Comparison of ENCODE assay signal across 21 cellular contexts in the genomic region with DNA sequence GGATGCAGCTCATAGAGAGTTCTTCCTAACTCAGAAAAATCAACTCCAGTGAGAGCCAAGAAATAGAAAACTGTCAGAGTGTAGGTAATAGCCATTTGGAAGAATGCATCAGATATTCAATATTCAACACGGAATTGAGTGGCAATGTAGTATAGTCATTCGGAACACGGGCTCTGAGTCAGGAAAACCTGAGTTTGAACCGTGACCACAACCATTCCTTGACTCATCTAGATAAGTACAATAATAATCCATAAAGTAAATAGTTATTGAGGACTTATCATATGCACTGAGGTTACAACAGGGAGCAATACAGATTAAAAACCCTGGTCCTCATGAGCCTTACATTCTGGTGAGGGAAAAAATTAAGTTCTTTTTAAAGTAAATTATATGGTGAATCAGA.
DNase-seq lines count a peak whose midpoint lies in the region; ATAC-seq, FAIRE-seq and TF ChIP-seq lines count a peak whose summit lies in the region.
"Had no signal": no experiment of that assay in that cellular context is flagged by ENCODE, and none has a peak within 500 bp of the region (broad histone marks: within the 10 kb centered on the region; RNA-seq: fewer than 3 reads in every experiment).

No MANE protein-coding gene starts in this region.

- H3K27ac Mint-ChIP-seq in Calu3 (ENCODE audit: unreplicated experiment) = no peak overlapping the region
- H3K27ac Mint-ChIP-seq in naive thymus-derived CD4-positive, alpha-beta T cell = no peak overlapping the region
- H3K27ac Mint-ChIP-seq: activated naive CD4-positive, alpha-beta T cell treated with anti-CD3 and anti-CD28 coated beads, Interleukin-2, amount 50 U/mL, for 72 hours; CD4-positive, alpha-beta T cell had no signal

- no peaks in the 10 kb centered on the region for H3K4me1 ChIP-seq in K562 (replicated peaks in 1 of 2; ENCODE audit: control insufficient read depth in 2 of 2, insufficient read depth in 2 of 2, low read length in 2 of 2)
- H3K4me1 ChIP-seq in naive thymus-derived CD4-positive, alpha-beta T cell (ENCODE audit: control insufficient read depth in 2 of 2, insufficient read depth in 2 of 2, low read length in 2 of 2) = no peaks in the 10 kb centered on the region
- H3K4me1 ChIP-seq: left ventricle myocardium inferior, Peyer's patch had no signal

- H3K27ac ChIP-seq in K562 (ENCODE audit: extremely low read depth, low read depth, low read length) = no peak overlapping the region
- H3K27ac ChIP-seq in naive thymus-derived CD4-positive, alpha-beta T cell (ENCODE audit: low read depth, low read length) = no peak overlapping the region
- H3K27ac ChIP-seq: left ventricle myocardium inferior, Peyer's patch had no signal

- POLR2A ChIA-PET in K562 (lab: Yijun Ruan, JAX) = no interaction called here
- POLR2A ChIA-PET in naive thymus-derived CD4-positive, alpha-beta T cell (lab: Charles Lee) = no interaction called here

- H3K9me3 Mint-ChIP-seq in Calu3 (ENCODE audit: low read depth, unreplicated experiment) = peaks cover 3% of the 10 kb centered on the region
- H3K9me3 Mint-ChIP-seq in naive thymus-derived CD4-positive, alpha-beta T cell = peaks cover 0 to 7% (median 0%) of the 10 kb centered on the region in 11 donors
- H3K9me3 Mint-ChIP-seq: CD4-positive, alpha-beta T cell had no signal

- no peaks in the 10 kb centered on the region for H3K79me2 ChIP-seq in K562 (ENCODE audit: control insufficient read depth, insufficient read depth, low read length)

- H3K27me3 ChIP-seq in K562 (ENCODE audit: control insufficient read depth in 2 of 2, insufficient read depth in 2 of 2, low read length in 2 of 2) = peaks cover 0 to 9% of the 10 kb centered on the region in 2 experiments; a peak in 2 of 5 replicates
- H3K27me3 ChIP-seq in naive thymus-derived CD4-positive, alpha-beta T cell (ENCODE audit: control insufficient read depth in 2 of 2, insufficient read depth in 2 of 2, low read length in 2 of 2) = no peaks in the 10 kb centered on the region
- H3K27me3 ChIP-seq: Peyer's patch had no signal

- no peaks in the 10 kb centered on the region for H3K36me3 Mint-ChIP-seq in Calu3 (ENCODE audit: insufficient read depth, unreplicated experiment)
- H3K36me3 Mint-ChIP-seq in naive thymus-derived CD4-positive, alpha-beta T cell = peaks cover 0 to 11% (median 0%) of the 10 kb centered on the region in 5 donors

- H3K9me1 ChIP-seq in K562 (ENCODE audit: control insufficient read depth, insufficient read depth, low read length) = no peaks in the 10 kb centered on the region

- TF ChIP-seq CTCF in Calu3 (IDR thresholded peaks at IDR 0.05; ENCODE audit: unreplicated experiment) (no peak), K562 (IDR thresholded peaks at IDR 0.05 in 2 of 3, conservative IDR thresholded peaks at IDR 0.05 in 1 of 3; ENCODE audit: insufficient read depth in 2 of 3, low read depth in 1 of 3, low read length in 3 of 3) (no peak)

- no peak overlapping the region for H2AFZ ChIP-seq in K562 (ENCODE audit: low read depth, low read length)

- no peak for TF ChIP-seq RAD21 in K562 (CRISPR knock-in tag; conservative IDR thresholded peaks at IDR 0.05 in 1 of 2, IDR thresholded peaks at IDR 0.05 in 1 of 2)

- no peaks in the 10 kb centered on the region for H4K20me1 ChIP-seq in K562 (replicated peaks; ENCODE audit: control insufficient read depth, insufficient read depth, low read length)

- H3K9me3 ChIP-seq in K562 (replicated peaks; ENCODE audit: control insufficient read depth, insufficient read depth, low read depth, low read length) = no peaks in the 10 kb centered on the region
- H3K9me3 ChIP-seq in naive thymus-derived CD4-positive, alpha-beta T cell (ENCODE audit: control insufficient read depth in 2 of 3, low read length in 3 of 3) = no peaks in the 10 kb centered on the region
- H3K9me3 ChIP-seq: left ventricle myocardium inferior, Peyer's patch had no signal

- no peak overlapping the region for H3K4me3 ChIP-seq in K562
- no peak overlapping the region for H3K4me3 ChIP-seq in naive thymus-derived CD4-positive, alpha-beta T cell (ENCODE audit: low read length)
- H3K4me3 ChIP-seq: left ventricle myocardium inferior, Peyer's patch had no signal

- in situ Hi-C loops in K562 (cut with MboI) = no loop called here

- CTCF ChIA-PET in Calu3 (lab: Charles Lee) = interaction anchor here (0.6 kb wide), 1 partner anchor 82 kb away, joined by 3 read pairs; no protein-coding TSS in a partner anchor
- CTCF ChIA-PET in K562 (lab: Yijun Ruan, JAX; ENCODE audit: low intra/inter-chr PET ratio) = no interaction called here
- CTCF ChIA-PET in naive thymus-derived CD4-positive, alpha-beta T cell (lab: Charles Lee) = no interaction called here

- peaks cover 8% of the 10 kb centered on the region for H3K4me1 Mint-ChIP-seq in Calu3 (ENCODE audit: low read depth, unreplicated experiment)
- H3K4me1 Mint-ChIP-seq in naive thymus-derived CD4-positive, alpha-beta T cell = no peaks in the 10 kb centered on the region

- H3K9ac ChIP-seq in K562 (ENCODE audit: insufficient read depth in 1 of 2, low read depth in 2 of 2, low read length in 2 of 2) = no peak overlapping the region

- peaks cover 100% of the 10 kb centered on the region for H3K27me3 Mint-ChIP-seq in Calu3 (ENCODE audit: unreplicated experiment)
- H3K27me3 Mint-ChIP-seq in naive thymus-derived CD4-positive, alpha-beta T cell = peaks cover 15 to 50% (median 22%) of the 10 kb centered on the region in 5 donors

- H3K4me3 Mint-ChIP-seq in Calu3 (ENCODE audit: low read depth, unreplicated experiment) = no peak overlapping the region
- no peak overlapping the region for H3K4me3 Mint-ChIP-seq in naive thymus-derived CD4-positive, alpha-beta T cell
- H3K4me3 Mint-ChIP-seq: CD4-positive, alpha-beta T cell had no signal

- DNase-seq in Calu3 (peak; percentile 8), LHCN-M2 (ENCODE audit: low read depth) (peak; percentile 64), K562 (ENCODE audit: extremely low read depth in 1 of 4, low spot score in 3 of 4) (no peak), glomerular visceral epithelial cell (ENCODE audit: extremely low spot score) (peak; percentile 46), NCI-H345 treated with DMSO at 0.1 percent for 48 hours (lab: John Stamatoyannopoulos, UW; ENCODE audit: unreplicated experiment) (no peak), HTR-8/SVneo (ENCODE audit: insufficient read length, low spot score) (no peak)
- DNase-seq in naive thymus-derived CD4-positive, alpha-beta T cell = no peak
- DNase-seq: CD4-positive, alpha-beta T cell; DMS79; KBM-7; left ventricle myocardium inferior; NCI-H1417; NCI-H2171; NCI-H82; nucleus accumbens; Peyer's patch; stimulated activated CD4-positive, alpha-beta T cell treated with anti-CD3 and anti-CD28 coated beads, Interleukin-2, amount 100 ng/mL, for 48 hours; substantia nigra had no signal

- no peak for TF ChIP-seq EP300 in K562 (IDR thresholded peaks at IDR 0.05; ENCODE audit: low read length)

- no peak for TF ChIP-seq POLR2A in K562 (conservative IDR thresholded peaks at IDR 0.05)

- BruUV-seq in Calu3 (replicated peaks; lab: Mats Ljungman, UMichigan) (no TSS peak), K562 (replicated peaks; lab: Mats Ljungman, UMichigan) (no TSS peak)

- 1% methylated on average over 4 of the region's 4 CpGs for WGBS in K562 (ENCODE audit: insufficient coverage, low coverage, missing lambda C conversion rate)

- ATAC-seq in K562 = no peak
- no peak for ATAC-seq in naive thymus-derived CD4-positive, alpha-beta T cell
- ATAC-seq in HG03045 (IDR thresholded peaks at IDR 0.05; ENCODE audit: unreplicated experiment) = no peak
- ATAC-seq: activated naive CD4-positive, alpha-beta T cell treated with anti-CD3 and anti-CD28 coated beads, Interleukin-2, amount 50 U/mL, for 72 hours; sciatic nerve had no signal

- intact Hi-C loops in Calu3 (cut with micrococcal nuclease; ENCODE audit: unreplicated experiment) = no loop called here
- intact Hi-C loops in K562 (cut with micrococcal nuclease) = no loop called here
- intact Hi-C loops in naive thymus-derived CD4-positive, alpha-beta T cell (cut with micrococcal nuclease) = no loop called here

- H3K4me2 ChIP-seq in K562 (ENCODE audit: insufficient read depth, low read length) = no peak overlapping the region

- no peak for FAIRE-seq in K562 (lab: Jason Lieb, UNC)
- no peak for FAIRE-seq in HTR-8/SVneo (lab: Jason Lieb, UNC)

- no peaks in the 10 kb centered on the region for H3K36me3 ChIP-seq in K562 (ENCODE audit: control insufficient read depth, insufficient read depth, low read length)
- H3K36me3 ChIP-seq in naive thymus-derived CD4-positive, alpha-beta T cell (ENCODE audit: control insufficient read depth in 2 of 3, insufficient read depth in 3 of 3, low read length in 3 of 3) = no peaks in the 10 kb centered on the region
- H3K36me3 ChIP-seq: left ventricle myocardium inferior, Peyer's patch had no signal

TF ChIP-seq in K562, 482 proteins besides CTCF, POLR2A, EP300 and RAD21 (continues in another document):
- TF ChIP-seq ZNF57 (CRISPR knock-in tag; IDR thresholded peaks at IDR 0.05) = no peak
- 0 out of 4 replicates have a peak, but pooled peaks of 1 of the 2 experiments have one; percentile 20 for TF ChIP-seq FOXA3 (CRISPR knock-in tag; conservative IDR thresholded peaks at IDR 0.05 in 1 of 2, IDR thresholded peaks at IDR 0.05 in 1 of 2)

Comparison
In these comparisons a context has a peak if more than half of its experiments do, and no peak if none do; other contexts are left out.
1. DNase-seq: peak in Calu3 (single experiment), LHCN-M2 (single experiment) and glomerular visceral epithelial cell (single experiment); none in K562 (0 of 4), naive thymus-derived CD4-positive, alpha-beta T cell (0 of 9), NCI-H345 treated with DMSO at 0.1 percent for 48 hours (single experiment) and HTR-8/SVneo (single experiment).